ENCODE assay signal across 10 cellular contexts in the genomic region with DNA sequence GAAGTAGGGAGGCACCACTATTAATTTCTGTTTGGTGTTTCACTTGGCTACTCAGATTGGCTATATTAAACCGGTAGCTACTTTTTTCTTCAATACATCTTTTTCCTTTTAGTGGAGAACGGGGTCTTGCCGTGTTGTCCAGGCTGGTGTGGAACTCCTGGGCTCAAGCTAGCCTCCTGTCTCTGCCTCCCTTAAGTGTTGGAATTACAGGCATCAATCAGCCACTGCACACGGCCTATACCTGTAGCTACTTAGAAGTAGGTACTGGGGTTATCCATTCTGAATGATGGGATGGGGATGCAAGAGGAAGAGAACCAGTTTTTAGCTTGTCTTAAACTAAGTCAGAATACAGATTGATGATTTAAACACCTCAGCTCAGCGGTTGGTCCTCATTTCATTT. TPM values are rescaled to one million over a fixed set of nuclear protein-coding genes. Genes with fewer than 3 reads are reported as not detected.
A peak's percentile ranks its signal among the peaks of the same experiment; 100 is the strongest.
DNase-seq lines count a peak whose midpoint lies in the region; ATAC-seq lines count a peak whose summit lies in the region.
"Had no signal": no experiment of that assay in that cellular context is flagged by ENCODE, and none has a peak within 500 bp of the region (broad histone marks: within the 10 kb centered on the region; RNA-seq: fewer than 3 reads in every experiment).

No MANE protein-coding gene starts in this region.

- no peak overlapping the region for H2AK5ac ChIP-seq in neuronal stem cell (ENCODE audit: low read depth, low read length)

- H2BK12ac ChIP-seq in neuronal stem cell (ENCODE audit: low read length) = no peak overlapping the region

- no peak overlapping the region for H4K8ac ChIP-seq in neuronal stem cell (ENCODE audit: low read depth, low read length)

- POLR2A ChIA-PET in CD8-positive, alpha-beta memory T cell (lab: Charles Lee) = interaction anchor here (0.6 to 1.9 kb wide), 6 partner anchors 13 to 552 kb away, joined by 3 to 14 read pairs (median 5); a partner anchor contains a TSS

- no peak overlapping the region for H2BK120ac ChIP-seq in neuronal stem cell (ENCODE audit: low read depth, low read length)

- H3K4me3 Mint-ChIP-seq in CD8-positive, alpha-beta memory T cell = peak overlapping the region; percentile 90 to 97 (median 95)

- H2BK5ac ChIP-seq in neuronal stem cell (ENCODE audit: low read length) = no peak overlapping the region

- peak overlapping the region; percentile 83 to 99 (median 96) for H3K27ac Mint-ChIP-seq in CD8-positive, alpha-beta memory T cell

- H3K4me2 ChIP-seq in neuronal stem cell (ENCODE audit: insufficient read depth, low read length, poor library complexity, severe bottlenecking) = peak overlapping the region; percentile 15

- no peak overlapping the region for H4K91ac ChIP-seq in neuronal stem cell (ENCODE audit: low read depth, low read length, poor library complexity)

- peak overlapping the region; percentile 77 for H3K27ac ChIP-seq in CD8-positive, alpha-beta memory T cell (ENCODE audit: low read depth, low read length)
- no peak overlapping the region for H3K27ac ChIP-seq in neuronal stem cell (replicated peaks; ENCODE audit: low read length)

- H3K4me1 Mint-ChIP-seq in CD8-positive, alpha-beta memory T cell = peaks cover 46 to 59% (median 55%) of the 10 kb centered on the region in 3 donors

- H3K27me3 Mint-ChIP-seq in CD8-positive, alpha-beta memory T cell = peaks cover 0 to 3% of the 10 kb centered on the region in 2 donors

- H3K18ac ChIP-seq in neuronal stem cell (ENCODE audit: low read length) = no peak overlapping the region

- no peaks in the 10 kb centered on the region for H3K27me3 ChIP-seq in CD8-positive, alpha-beta memory T cell (ENCODE audit: insufficient read depth, low read length, poor library complexity, severe bottlenecking)
- H3K27me3 ChIP-seq in endocrine pancreas (ENCODE audit: control insufficient read depth, insufficient read depth, low read length) (no peaks in the 10 kb centered on the region), neuronal stem cell (ENCODE audit: control insufficient read depth in 3 of 3, insufficient read depth in 3 of 3, low read depth in 1 of 3, low read length in 3 of 3) (no peaks in the 10 kb centered on the region)

- peak overlapping the region; percentile 50 for H3K9ac ChIP-seq in endocrine pancreas (ENCODE audit: control insufficient read depth, insufficient read depth, low read length)
- no peak overlapping the region for H3K9ac ChIP-seq in neuronal stem cell (ENCODE audit: low read depth, low read length, poor library complexity)

- H3K36me3 ChIP-seq in CD8-positive, alpha-beta memory T cell (ENCODE audit: insufficient read depth, low read length) = no peaks in the 10 kb centered on the region
- H3K36me3 ChIP-seq in endocrine pancreas (ENCODE audit: control insufficient read depth, insufficient read depth, low read length) = no peaks in the 10 kb centered on the region
- H3K36me3 ChIP-seq in neuronal stem cell (replicated peaks in 1 of 2; ENCODE audit: control insufficient read depth in 2 of 2, insufficient read depth in 2 of 2, low read length in 2 of 2) = peaks cover 2 to 52% of the 10 kb centered on the region in 2 donors

- H3K36me3 Mint-ChIP-seq in CD8-positive, alpha-beta memory T cell = peaks cover 0 to 31% (median 2%) of the 10 kb centered on the region in 3 donors

- no peak overlapping the region for H3K4ac ChIP-seq in neuronal stem cell (ENCODE audit: low read length)

- CTCF ChIA-PET in CD8-positive, alpha-beta memory T cell (lab: Charles Lee) = interaction anchor here (1.1 to 8.1 kb wide), 6 partner anchors 11 to 140 kb away, joined by 3 to 54 read pairs (median 4); no protein-coding TSS in a partner anchor

- no peak for DNase-seq in CD8-positive, alpha-beta memory T cell
- DNase-seq in NCI-H69 (lab: John Stamatoyannopoulos, UW) (peak; percentile 19), neuronal stem cell (ENCODE audit: low spot score) (no peak), DMS 273 treated with DMSO at 0.1 percent for 48 hours (lab: John Stamatoyannopoulos, UW) (no peak), NOMO-1 (lab: John Stamatoyannopoulos, UW; ENCODE audit: unreplicated experiment in 2 of 2) (no peak)
- DNase-seq: activated CD4-positive, alpha-beta T cell treated with anti-CD3 and anti-CD28 coated beads, Interleukin-2, amount 50 U/mL, for 1 hour; stimulated activated CD4-positive, alpha-beta T cell treated with anti-CD3 and anti-CD28 coated beads, Interleukin-4, amount 100 ng/mL, for 1 hour had no signal

- no peak for ATAC-seq in GM18870 (IDR thresholded peaks at IDR 0.05; ENCODE audit: unreplicated experiment)
- no peak for ATAC-seq in GM21723 (IDR thresholded peaks at IDR 0.05; ENCODE audit: unreplicated experiment)

- H3K23ac ChIP-seq in neuronal stem cell (ENCODE audit: low read depth, low read length, poor library complexity) = no peak overlapping the region

- peaks cover 5% of the 10 kb centered on the region for H3K79me1 ChIP-seq in neuronal stem cell (ENCODE audit: low read depth, low read length)

- H2BK15ac ChIP-seq in neuronal stem cell (ENCODE audit: low read length) = no peak overlapping the region

- H3K4me3 ChIP-seq in CD8-positive, alpha-beta memory T cell (ENCODE audit: low read length) = peak overlapping the region; percentile 64
- peak overlapping the region; percentile 94 for H3K4me3 ChIP-seq in endocrine pancreas (ENCODE audit: control insufficient read depth, insufficient read depth, low read length)
- H3K4me3 ChIP-seq in neuronal stem cell (ENCODE audit: low read length in 2 of 2) = peak overlapping the region; percentile 33 to 75

- H2AFZ ChIP-seq in neuronal stem cell (ENCODE audit: low read length) = no peak overlapping the region

- H3K14ac ChIP-seq in neuronal stem cell (ENCODE audit: low read length) = no peak overlapping the region

- H3K9me3 ChIP-seq in CD8-positive, alpha-beta memory T cell (ENCODE audit: low read length) = no peaks in the 10 kb centered on the region
- H3K9me3 ChIP-seq in endocrine pancreas (ENCODE audit: control insufficient read depth, low read length) (no peaks in the 10 kb centered on the region), neuronal stem cell (replicated peaks in 1 of 2; ENCODE audit: control insufficient read depth in 2 of 2, insufficient read depth in 1 of 2, low read depth in 1 of 2, low read length in 2 of 2) (no peaks in the 10 kb centered on the region)

- no peaks in the 10 kb centered on the region for H3K9me3 Mint-ChIP-seq in CD8-positive, alpha-beta memory T cell

- WGBS in neuronal stem cell (ENCODE audit: extremely low coverage in 2 of 2, insufficient read length in 2 of 2, insufficient replicate concordance in 1 of 2), 2 donors = no CpG with 5 or more reads among the region's 5 CpGs

- H3K4me1 ChIP-seq in CD8-positive, alpha-beta memory T cell (ENCODE audit: insufficient read depth, low read length) = peaks cover 58% of the 10 kb centered on the region
- H3K4me1 ChIP-seq in endocrine pancreas (ENCODE audit: control insufficient read depth, insufficient read depth, low read length) = peaks cover 9% of the 10 kb centered on the region
- H3K4me1 ChIP-seq in neuronal stem cell (ENCODE audit: control insufficient read depth in 2 of 2, insufficient read depth in 1 of 2, low read depth in 1 of 2, low read length in 2 of 2) = peaks cover 5 to 8% of the 10 kb centered on the region in 2 donors

RNA-seq across cellular contexts. Expression of a gene that starts 1.7 kb away (rescaled TPM):
- total RNA-seq in CD8-positive, alpha-beta memory T cell = 100 to 1,000 TPM; 253 to 274 TPM
- polyA plus RNA-seq in CD8-positive, alpha-beta memory T cell = 285 TPM
- polyA plus RNA-seq in neuronal stem cell (2013, experiment 1 of 2) = 106 TPM
- polyA plus RNA-seq in neuronal stem cell (2013, experiment 2 of 2) = 101 TPM
